ENCODE assay signal across 13 cellular contexts in the genomic region with DNA sequence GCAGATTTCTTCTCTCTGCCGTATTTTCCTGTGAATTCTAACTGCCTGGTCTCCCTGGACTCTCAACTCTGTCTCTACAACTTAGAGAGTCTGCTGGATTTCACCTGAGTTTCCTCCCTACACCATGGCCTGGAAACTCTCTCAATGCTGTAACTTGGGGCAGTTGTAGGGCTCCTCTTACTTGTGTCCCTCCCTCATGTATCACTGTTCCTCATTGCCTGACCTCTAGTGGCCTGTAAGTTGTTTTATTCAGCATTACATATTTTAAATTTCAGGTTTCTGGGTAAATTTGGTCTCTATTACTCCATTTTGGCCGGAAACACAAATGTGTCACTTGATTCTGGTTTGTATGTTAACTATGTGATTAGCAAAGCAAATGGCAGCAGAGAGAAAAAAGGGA.
DNase-seq lines count a peak whose midpoint lies in the region; ATAC-seq, FAIRE-seq and TF ChIP-seq lines count a peak whose summit lies in the region.
"Had no signal": no experiment of that assay in that cellular context is flagged by ENCODE, and none has a peak within 500 bp of the region (broad histone marks: within the 10 kb centered on the region; RNA-seq: fewer than 3 reads in every experiment).

No MANE protein-coding gene starts in this region.

- no peak for TF ChIP-seq POLR2A in A549 (IDR thresholded peaks at IDR 0.05; ENCODE audit: low read length)

- POLR2A ChIA-PET in A549 (lab: Yijun Ruan, JAX): no interaction called here

- ATAC-seq in A549: peak; percentile 68 to 82; a peak in 4 of 6 replicates

- 0 out of 2 replicates have a peak, but pooled peaks cover 3% of the 10 kb centered on the region for H3K27me3 ChIP-seq in GM23248 (replicated peaks; ENCODE audit: insufficient read depth)
- H3K27me3 ChIP-seq: ascending aorta had no signal

- no peaks in the 10 kb centered on the region for H3F3A ChIP-seq in GM23248 (ENCODE audit: insufficient read depth)

- in situ Hi-C loops in GM23248 (cut with MboI) (no loop called here), SK-MEL-5 (cut with HindIII; ENCODE audit: low pct_unique_long_range_greater_than_20kb, low sequenced_read_pairs) (no loop called here)

- DNase-seq in A549 (ENCODE audit: low read depth in 1 of 2, low spot score in 1 of 2) (peak in 1 of 2 experiments; percentile 31), GM23248 (peak; percentile 28), SK-MEL-5 (ENCODE audit: low read depth, low spot score) (peak; percentile 72), fibroblast of mammary gland (ENCODE audit: low read depth) (peak; percentile 15), activated T-cell treated with anti-CD3 and anti-CD28 coated beads for 4 hours (no peak), cerebellar cortex (ENCODE audit: low spot score) (no peak), H4 (ENCODE audit: low spot score) (no peak), activated gamma-delta T cell (lab: John Stamatoyannopoulos, UW) (no peak)
- DNase-seq: activated CD4-positive, alpha-beta T cell treated with anti-CD3 and anti-CD28 coated beads for 4 hours; mesenchymal stem cell; NCI-H1417 treated with DMSO at 0.1 percent for 48 hours; posterior cingulate gyrus had no signal

- no peak overlapping the region for H3K27ac ChIP-seq in A549
- no peak overlapping the region for H3K27ac ChIP-seq in GM23248
- H3K27ac ChIP-seq: ascending aorta had no signal

- H2AFZ ChIP-seq in GM23248: no peak overlapping the region

- no peaks in the 10 kb centered on the region for H3K9me3 ChIP-seq in A549
- no peaks in the 10 kb centered on the region for H3K9me3 ChIP-seq in GM23248 (ENCODE audit: low read depth)

- H3K4me3 ChIP-seq in A549 (no peak overlapping the region), GM23248 (no peak overlapping the region), fibroblast of mammary gland (ENCODE audit: control insufficient read depth, low read depth, low read length) (no peak overlapping the region)
- H3K4me3 ChIP-seq: ascending aorta had no signal

- TF ChIP-seq RAD21 in A549 (conservative IDR thresholded peaks at IDR 0.05 in 1 of 2, IDR thresholded peaks at IDR 0.05 in 1 of 2): no peak

- H3K9ac ChIP-seq in GM23248: no peak overlapping the region

- WGBS in A549 (ENCODE audit: missing lambda C conversion rate): 24% methylated on average over 2 of the region's 2 CpGs
- 37 to 45% methylated on average over 2 of the region's 2 CpGs for WGBS in GM23248 (ENCODE audit: low coverage in 1 of 2, low lambda C conversion rate in 2 of 2, missing lambda C conversion rate in 2 of 2), 2 experiments

- no peaks in the 10 kb centered on the region for H3K9me2 ChIP-seq in GM23248 (ENCODE audit: insufficient read depth)

- no peaks in the 10 kb centered on the region for H3K79me2 ChIP-seq in GM23248 (ENCODE audit: insufficient read depth)

- H3K4me1 ChIP-seq in A549 (no peaks in the 10 kb centered on the region), GM23248 (ENCODE audit: insufficient read depth) (0 out of 2 replicates have a peak, but pooled peaks cover 3% of the 10 kb centered on the region)
- H3K4me1 ChIP-seq: ascending aorta had no signal

- no peaks in the 10 kb centered on the region for H4K20me1 ChIP-seq in GM23248 (ENCODE audit: insufficient read depth)

- FAIRE-seq in A549 (lab: Jason Lieb, UNC): no peak

- H3K4me2 ChIP-seq in A549: no peak overlapping the region
- no peak overlapping the region for H3K4me2 ChIP-seq in GM23248 (ENCODE audit: unreplicated experiment)

- H3K36me3 ChIP-seq in GM23248 (ENCODE audit: low read depth): no peaks in the 10 kb centered on the region
- H3K36me3 ChIP-seq: ascending aorta had no signal

- TF ChIP-seq CTCF in A549 (IDR thresholded peaks at IDR 0.05): 0 out of 3 replicates have a peak, but pooled peaks have one; percentile 11
- no peak for TF ChIP-seq CTCF in fibroblast of mammary gland (conservative IDR thresholded peaks at IDR 0.05; ENCODE audit: control insufficient read depth, insufficient read depth, low read depth, low read length)

- CTCF ChIA-PET in A549 (lab: Yijun Ruan, JAX): interaction anchor here (1.4 kb wide), 1 partner anchor 29 kb away, joined by 4 read pairs; no protein-coding TSS in a partner anchor

- no peak for TF ChIP-seq EP300 in A549 (IDR thresholded peaks at IDR 0.05)

TF ChIP-seq in A549, 52 proteins besides CTCF, POLR2A, EP300 and RAD21:
- TF ChIP-seq SMC3 (IDR thresholded peaks at IDR 0.05): no peak
- TF ChIP-seq, protein P1, sequence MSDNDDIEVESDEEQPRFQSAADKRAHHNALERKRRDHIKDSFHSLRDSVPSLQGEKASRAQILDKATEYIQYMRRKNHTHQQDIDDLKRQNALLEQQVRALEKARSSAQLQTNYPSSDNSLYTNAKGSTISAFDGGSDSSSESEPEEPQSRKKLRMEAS (IDR thresholded peaks at IDR 0.05): no peak
- no peak for TF ChIP-seq NR3C1 (IDR thresholded peaks at IDR 0.05)
- no peak for TF ChIP-seq HDAC2 (IDR thresholded peaks at IDR 0.05)
- no peak for TF ChIP-seq ZNF302 (CRISPR knock-in tag; IDR thresholded peaks at IDR 0.05)
- no peak for TF ChIP-seq TFCP2L1 (CRISPR knock-in tag; IDR thresholded peaks at IDR 0.05)
- no peak for TF ChIP-seq KDM1A (IDR thresholded peaks at IDR 0.05; ENCODE audit: low read depth)
- TF ChIP-seq, protein P2, sequence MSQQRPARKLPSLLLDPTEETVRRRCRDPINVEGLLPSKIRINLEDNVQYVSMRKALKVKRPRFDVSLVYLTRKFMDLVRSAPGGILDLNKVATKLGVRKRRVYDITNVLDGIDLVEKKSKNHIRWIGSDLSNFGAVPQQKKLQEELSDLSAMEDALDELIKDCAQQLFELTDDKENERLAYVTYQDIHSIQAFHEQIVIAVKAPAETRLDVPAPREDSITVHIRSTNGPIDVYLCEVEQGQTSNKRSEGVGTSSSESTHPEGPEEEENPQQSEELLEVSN (IDR thresholded peaks at IDR 0.05; ENCODE audit: borderline replicate concordance, low read depth): no peak
- no peak for TF ChIP-seq ZSCAN20 (CRISPR knock-in tag; IDR thresholded peaks at IDR 0.05)
- no peak for TF ChIP-seq CHD2 (IDR thresholded peaks at IDR 0.05; ENCODE audit: low read length, partially characterized antibody)
- TF ChIP-seq POLR2AphosphoS2 (conservative IDR thresholded peaks at IDR 0.05; ENCODE audit: low read length): no peak
- TF ChIP-seq RFX5 (IDR thresholded peaks at IDR 0.05): no peak
- TF ChIP-seq, protein P3, sequence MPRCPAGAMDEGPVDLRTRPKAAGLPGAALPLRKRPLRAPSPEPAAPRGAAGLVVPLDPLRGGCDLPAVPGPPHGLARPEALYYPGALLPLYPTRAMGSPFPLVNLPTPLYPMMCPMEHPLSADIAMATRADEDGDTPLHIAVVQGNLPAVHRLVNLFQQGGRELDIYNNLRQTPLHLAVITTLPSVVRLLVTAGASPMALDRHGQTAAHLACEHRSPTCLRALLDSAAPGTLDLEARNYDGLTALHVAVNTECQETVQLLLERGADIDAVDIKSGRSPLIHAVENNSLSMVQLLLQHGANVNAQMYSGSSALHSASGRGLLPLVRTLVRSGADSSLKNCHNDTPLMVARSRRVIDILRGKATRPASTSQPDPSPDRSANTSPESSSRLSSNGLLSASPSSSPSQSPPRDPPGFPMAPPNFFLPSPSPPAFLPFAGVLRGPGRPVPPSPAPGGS (IDR thresholded peaks at IDR 0.05): no peak
- TF ChIP-seq, protein P4, sequence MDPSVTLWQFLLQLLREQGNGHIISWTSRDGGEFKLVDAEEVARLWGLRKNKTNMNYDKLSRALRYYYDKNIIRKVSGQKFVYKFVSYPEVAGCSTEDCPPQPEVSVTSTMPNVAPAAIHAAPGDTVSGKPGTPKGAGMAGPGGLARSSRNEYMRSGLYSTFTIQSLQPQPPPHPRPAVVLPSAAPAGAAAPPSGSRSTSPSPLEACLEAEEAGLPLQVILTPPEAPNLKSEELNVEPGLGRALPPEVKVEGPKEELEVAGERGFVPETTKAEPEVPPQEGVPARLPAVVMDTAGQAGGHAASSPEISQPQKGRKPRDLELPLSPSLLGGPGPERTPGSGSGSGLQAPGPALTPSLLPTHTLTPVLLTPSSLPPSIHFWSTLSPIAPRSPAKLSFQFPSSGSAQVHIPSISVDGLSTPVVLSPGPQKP (IDR thresholded peaks at IDR 0.05; ENCODE audit: low read depth, low read length): no peak
- no peak for TF ChIP-seq ZFP36 (IDR thresholded peaks at IDR 0.05; ENCODE audit: borderline replicate concordance, partially characterized antibody)
TF ChIP-seq in A549: peak in this region for 0.

Comparison
In these comparisons a context has a peak if more than half of its experiments do, and no peak if none do; other contexts are left out.
1. DNase-seq: peak in GM23248 (single experiment), SK-MEL-5 (single experiment) and fibroblast of mammary gland (single experiment); none in activated T-cell treated with anti-CD3 and anti-CD28 coated beads for 4 hours (single experiment), cerebellar cortex (single experiment), H4 (single experiment) and activated gamma-delta T cell (single experiment).